Comparison of ENCODE assay signal across 18 cellular contexts in the genomic region with DNA sequence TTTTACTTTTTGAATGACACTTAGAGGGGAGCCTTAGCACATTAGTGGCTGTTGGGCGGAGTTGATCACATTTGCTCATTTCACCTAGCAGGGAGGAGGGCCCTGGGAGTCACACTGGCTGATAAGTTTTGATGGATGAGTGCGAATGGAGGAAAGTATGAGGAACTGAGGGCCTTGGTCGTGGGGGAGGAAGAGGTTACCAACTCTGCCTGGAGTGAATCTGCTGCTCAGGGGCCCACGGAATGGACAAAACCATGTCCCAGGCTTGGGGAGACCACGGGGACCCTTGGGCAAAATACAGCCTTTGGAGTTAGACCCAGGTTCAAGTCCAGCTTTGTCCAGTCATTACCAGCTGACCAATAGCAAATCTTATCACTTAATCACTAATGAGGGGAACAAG.
"Had no signal": no experiment of that assay in that cellular context is flagged by ENCODE, and none has a peak within 500 bp of the region (broad histone marks: within the 10 kb centered on the region; RNA-seq: fewer than 3 reads in every experiment).

No MANE protein-coding gene starts in this region.

- H3K9me3 Mint-ChIP-seq: activated B cell treated with CpG ODN at 0.5 μM for 24 hours; activated CD8-positive, alpha-beta T cell treated with anti-CD3 and anti-CD28 coated beads for 36 hours; activated T-cell treated with anti-CD3 and anti-CD28 coated beads, Interleukin-2, amount 50 U/mL, for 4 hours; brain had no signal

- H3K27me3 ChIP-seq: upper lobe of left lung had no signal

- H3K36me3 ChIP-seq: upper lobe of left lung had no signal

- DNase-seq: activated B cell treated with CpG ODN at 0.5 μM for 24 hours; activated CD4-positive, alpha-beta T cell treated with anti-CD3 and anti-CD28 coated beads for 48 hours; activated CD8-positive, alpha-beta T cell treated with anti-CD3 and anti-CD28 coated beads for 36 hours; activated effector memory CD4-positive, alpha-beta T cell treated with anti-CD3 and anti-CD28 coated beads, Interleukin-2, amount 50 U/mL, for 16 hours; activated T-cell treated with anti-CD3 and anti-CD28 coated beads, Interleukin-2, amount 50 U/mL, for 4 hours; amygdala; central memory CD4-positive, alpha-beta T cell; cortex of kidney; effector CD4-positive, alpha-beta T cell; foreskin melanocyte; kidney glomerular epithelial cell; midbrain; stimulated activated naive CD8-positive, alpha-beta T cell treated with anti-CD3 and anti-CD28 coated beads, Interleukin-15, Interleukin-2, amounts not matched to agents 100 U/mL and 50 U/mL, for 24 hours; T-helper 1 cell had no signal

- H3K36me3 Mint-ChIP-seq: activated naive CD8-positive, alpha-beta T cell; brain had no signal

- H3K4me1 Mint-ChIP-seq: brain had no signal

- H3K4me3 Mint-ChIP-seq: activated B cell treated with CpG ODN at 0.5 μM for 24 hours; activated CD8-positive, alpha-beta T cell treated with anti-CD3 and anti-CD28 coated beads for 36 hours; activated naive CD8-positive, alpha-beta T cell; activated T-cell treated with anti-CD3 and anti-CD28 coated beads, Interleukin-2, amount 50 U/mL, for 4 hours; brain had no signal

- H3K27ac Mint-ChIP-seq: activated B cell treated with CpG ODN at 0.5 μM for 24 hours; activated CD8-positive, alpha-beta T cell treated with anti-CD3 and anti-CD28 coated beads for 36 hours; activated naive CD8-positive, alpha-beta T cell; brain had no signal

- ATAC-seq: activated CD8-positive, alpha-beta T cell treated with anti-CD3 and anti-CD28 coated beads for 36 hours; activated T-cell treated with anti-CD3 and anti-CD28 coated beads, Interleukin-2, amount 50 U/mL, for 4 hours; sciatic nerve; stimulated activated naive CD8-positive, alpha-beta T cell treated with anti-CD3 and anti-CD28 coated beads, Interleukin-15, Interleukin-2, amounts not matched to agents 100 U/mL and 50 U/mL, for 24 hours had no signal

- H3K27me3 Mint-ChIP-seq: activated B cell treated with CpG ODN at 0.5 μM for 24 hours; activated CD8-positive, alpha-beta T cell treated with anti-CD3 and anti-CD28 coated beads for 36 hours; activated naive CD8-positive, alpha-beta T cell had no signal

- H3K4me3 ChIP-seq: upper lobe of left lung had no signal

- H3K27ac ChIP-seq: upper lobe of left lung had no signal

- H3K9me3 ChIP-seq: upper lobe of left lung had no signal
